In the genomic region with DNA sequence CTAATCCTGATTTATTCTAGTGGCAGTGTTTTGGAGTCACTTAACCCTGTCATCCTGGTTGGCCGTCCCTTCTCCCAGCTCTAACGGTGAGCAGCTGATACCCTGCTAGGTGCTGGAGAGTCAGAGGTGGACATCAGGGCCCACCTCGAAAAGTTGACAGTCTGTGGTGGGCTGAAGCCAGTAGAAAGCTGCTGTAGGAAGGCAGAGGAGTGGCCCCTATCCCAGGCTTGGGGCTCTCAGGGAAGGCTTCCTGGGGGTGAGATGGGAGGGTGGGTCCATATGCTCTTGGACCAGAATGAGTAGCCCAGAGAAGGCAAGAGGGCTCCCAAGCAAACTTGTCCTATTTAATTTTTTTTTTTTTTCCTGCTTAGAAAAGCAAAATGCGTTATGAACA, we compare ENCODE assay signal across 9 cellular contexts. TPM values are rescaled to one million over a fixed set of nuclear protein-coding genes. Genes with fewer than 3 reads are reported as not detected.
A peak's percentile ranks its signal among the peaks of the same experiment; 100 is the strongest.
DNase-seq lines count a peak whose midpoint lies in the region; ATAC-seq and TF ChIP-seq lines count a peak whose summit lies in the region.
"Had no signal": no experiment of that assay in that cellular context is flagged by ENCODE, and none has a peak within 500 bp of the region (broad histone marks: within the 10 kb centered on the region; RNA-seq: fewer than 3 reads in every experiment).

No MANE protein-coding gene starts in this region.

- H3K27me3 ChIP-seq in CD8-positive, alpha-beta memory T cell (ENCODE audit: insufficient read depth, low read length, poor library complexity, severe bottlenecking): no peaks in the 10 kb centered on the region
- no peaks in the 10 kb centered on the region for H3K27me3 ChIP-seq in IMR-90 (ENCODE audit: control insufficient read depth, insufficient read depth, low read length)
- H3K27me3 ChIP-seq in breast epithelium: no peaks in the 10 kb centered on the region
- no peaks in the 10 kb centered on the region for H3K27me3 ChIP-seq in neural cell (ENCODE audit: insufficient read depth, low read depth, low read length)
- H3K27me3 ChIP-seq in foreskin keratinocyte: no peaks in the 10 kb centered on the region
- H3K27me3 ChIP-seq: pancreas had no signal

- WGBS in IMR-90 (ENCODE audit: extremely low coverage in 2 of 2, insufficient read length in 1 of 2), 2 experiments: no CpG with 5 or more reads among the region's 4 CpGs

- H3K27ac Mint-ChIP-seq in CD8-positive, alpha-beta memory T cell: peak overlapping the region in 7 of 8 donors; percentile 97 to 100 (median 98)

- peak overlapping the region; percentile 14 for H4K5ac ChIP-seq in IMR-90 (ENCODE audit: low read depth, low read length)

- H2AK5ac ChIP-seq in IMR-90 (ENCODE audit: low read depth, low read length): peak overlapping the region; percentile 67; the same call in 1 of the 2 replicates

- no peak overlapping the region for H2BK20ac ChIP-seq in IMR-90 (ENCODE audit: low read depth, low read length)

- no peak overlapping the region for H3K27ac ChIP-seq in CD8-positive, alpha-beta memory T cell (ENCODE audit: low read depth, low read length)
- 0 out of 2 replicates have a peak overlapping the region, but pooled peaks have one; percentile 4 for H3K27ac ChIP-seq in IMR-90 (ENCODE audit: insufficient read depth, low read length)
- no peak overlapping the region for H3K27ac ChIP-seq in breast epithelium
- no peak overlapping the region for H3K27ac ChIP-seq in neural cell (ENCODE audit: low read length)
- H3K27ac ChIP-seq in foreskin keratinocyte: no peak overlapping the region

- peak overlapping the region; percentile 51 for H3K4ac ChIP-seq in IMR-90 (ENCODE audit: low read depth, low read length)

- peaks cover 24% of the 10 kb centered on the region for H3K36me3 ChIP-seq in CD8-positive, alpha-beta memory T cell (ENCODE audit: insufficient read depth, low read length)
- H3K36me3 ChIP-seq in IMR-90 (ENCODE audit: control insufficient read depth, insufficient read depth, low read length) (peaks cover 17% of the 10 kb centered on the region), breast epithelium (no peaks in the 10 kb centered on the region), neural cell (ENCODE audit: insufficient read depth, low read length) (no peaks in the 10 kb centered on the region)

- in situ Hi-C loops in IMR-90 (cut with MboI; ENCODE audit: low sequenced_read_pairs): no loop called here

- H3K14ac ChIP-seq in IMR-90 (replicated peaks; ENCODE audit: low read depth, low read length): peak overlapping the region; percentile 18; the same call in 1 of the 2 replicates

- H3K9me3 Mint-ChIP-seq in CD8-positive, alpha-beta memory T cell: peaks cover 0 to 1% (median 0%) of the 10 kb centered on the region in 5 donors

- H3K36me3 Mint-ChIP-seq in CD8-positive, alpha-beta memory T cell: peaks cover 4 to 44% (median 15%) of the 10 kb centered on the region in 3 donors

- H3K56ac ChIP-seq in IMR-90 (ENCODE audit: extremely low read depth, insufficient read depth, low read length): no peak overlapping the region

- H3K18ac ChIP-seq in IMR-90 (ENCODE audit: low read depth, low read length): no peak overlapping the region

- TF ChIP-seq POLR2A in IMR-90 (IDR thresholded peaks at IDR 0.05; ENCODE audit: low read depth, low read length) (no peak), breast epithelium (IDR thresholded peaks at IDR 0.05) (no peak), GM18505 (IDR thresholded peaks at IDR 0.05; ENCODE audit: borderline replicate concordance, extremely low read depth, insufficient read depth, insufficient read length) (no peak)

- H3K79me2 ChIP-seq in neural cell (replicated peaks; ENCODE audit: insufficient read depth, low read length): peaks cover 42% of the 10 kb centered on the region

- 0 out of 3 replicates have a peak overlapping the region, but pooled peaks have one; percentile 7 for H2BK15ac ChIP-seq in IMR-90 (ENCODE audit: low read depth, low read length)

- peak overlapping the region; percentile 40; the same call in 1 of the 2 replicates for H3K4me2 ChIP-seq in IMR-90 (ENCODE audit: low read depth, low read length)
- no peak overlapping the region for H3K4me2 ChIP-seq in neural cell (ENCODE audit: low read length)

- peaks cover 0 to 17% of the 10 kb centered on the region in 2 experiments; a peak in 2 of 4 replicates for H3K79me1 ChIP-seq in IMR-90 (ENCODE audit: low read depth in 1 of 2, low read length in 2 of 2)

- TF ChIP-seq CTCF in IMR-90 (conservative IDR thresholded peaks at IDR 0.05; ENCODE audit: low read depth, low read length) (no peak), breast epithelium (IDR thresholded peaks at IDR 0.05) (no peak), neural cell (IDR thresholded peaks at IDR 0.05; ENCODE audit: poor library complexity, severe bottlenecking) (no peak), foreskin keratinocyte (conservative IDR thresholded peaks at IDR 0.05) (no peak)

- peaks cover 40 to 50% (median 44%) of the 10 kb centered on the region in 3 donors for H3K4me1 Mint-ChIP-seq in CD8-positive, alpha-beta memory T cell

- peaks cover 38% of the 10 kb centered on the region for H3K4me1 ChIP-seq in CD8-positive, alpha-beta memory T cell (ENCODE audit: insufficient read depth, low read length)
- H3K4me1 ChIP-seq in IMR-90 (ENCODE audit: control insufficient read depth, insufficient read depth, low read length) (peaks cover 3% of the 10 kb centered on the region; the same call in 1 of the 2 replicates), breast epithelium (peaks cover 0 to 19% of the 10 kb centered on the region in 2 donors), foreskin keratinocyte (peaks cover 11% of the 10 kb centered on the region)

- peak overlapping the region; percentile 34 to 87; a peak in 3 of 4 replicates for H4K8ac ChIP-seq in IMR-90 (ENCODE audit: low read depth in 2 of 2, low read length in 2 of 2)

- peak overlapping the region; percentile 15 for H2BK5ac ChIP-seq in IMR-90 (ENCODE audit: low read depth, low read length, poor library complexity, severe bottlenecking)

- peaks cover 0 to 2% of the 10 kb centered on the region in 2 donors for H3K27me3 Mint-ChIP-seq in CD8-positive, alpha-beta memory T cell

- H3F3A ChIP-seq in neural cell (ENCODE audit: insufficient read depth, low read length, poor library complexity, severe bottlenecking): no peaks in the 10 kb centered on the region

- ATAC-seq in IMR-90 (ENCODE audit: low read depth): peak; percentile 4; the same call in 1 of the 2 replicates
- no peak for ATAC-seq in GM18505 (IDR thresholded peaks at IDR 0.05; ENCODE audit: unreplicated experiment)
- no peak for ATAC-seq in foreskin keratinocyte
- ATAC-seq in GM18858 (IDR thresholded peaks at IDR 0.05; ENCODE audit: unreplicated experiment): no peak

- DNase-seq in CD8-positive, alpha-beta memory T cell: no peak
- no peak for DNase-seq in IMR-90
- DNase-seq in breast epithelium (ENCODE audit: low spot score in 2 of 2): no peak
- no peak for DNase-seq in foreskin keratinocyte
- DNase-seq in GOT3 (lab: John Stamatoyannopoulos, UW): no peak

- TF ChIP-seq EP300 in neural cell (conservative IDR thresholded peaks at IDR 0.05; ENCODE audit: poor library complexity, severe bottlenecking): no peak

- H3K23ac ChIP-seq in IMR-90 (ENCODE audit: low read depth, low read length): peak overlapping the region; percentile 64; the same call in 1 of the 2 replicates

- H3K9me2 ChIP-seq in neural cell (ENCODE audit: insufficient read depth, low read length): no peaks in the 10 kb centered on the region

- intact Hi-C loops in IMR-90 (cut with micrococcal nuclease) (loop anchor here (5.0 to 10.0 kb wide), 4 partner anchors 84 to 1329 kb away; partner anchors contain the start of genes CDC7 and GFI1), breast epithelium (cut with DNase I; ENCODE audit: low total_unique reads) (no loop called here)

- CTCF ChIA-PET in CD8-positive, alpha-beta memory T cell (lab: Charles Lee): interaction anchor here (1.0 to 2.4 kb wide), 17 partner anchors 10 to 751 kb away, joined by 3 to 27 read pairs (median 4); partner anchors contain the start of genes BTBD8, DIPK1A and DR1
- CTCF ChIA-PET in IMR-90 (lab: Yijun Ruan, JAX): interaction anchor here (0.5 to 1.4 kb wide), 4 partner anchors 78 to 666 kb away, joined by 3 to 8 read pairs (median 4); no protein-coding TSS in a partner anchor

- dilution Hi-C loops in IMR-90 (cut with HindIII; ENCODE audit: low sequenced_read_pairs, unreplicated experiment): no loop called here

- H2BK120ac ChIP-seq in IMR-90 (ENCODE audit: low read depth, low read length): peak overlapping the region; percentile 39

- H4K20me1 ChIP-seq in IMR-90 (ENCODE audit: insufficient read depth, low read length) (peaks cover 46% of the 10 kb centered on the region), neural cell (ENCODE audit: insufficient read depth) (peaks cover 17% of the 10 kb centered on the region)

- H3K9me1 ChIP-seq in IMR-90 (ENCODE audit: insufficient read depth, low read length): 0 out of 2 replicates have a peak, but pooled peaks cover 7% of the 10 kb centered on the region

- no peaks in the 10 kb centered on the region for H3K9me3 ChIP-seq in CD8-positive, alpha-beta memory T cell (ENCODE audit: low read length)
- H3K9me3 ChIP-seq in IMR-90 (ENCODE audit: control insufficient read depth, insufficient read depth, low read length) (no peaks in the 10 kb centered on the region), breast epithelium (no peaks in the 10 kb centered on the region), neural cell (ENCODE audit: low read length) (no peaks in the 10 kb centered on the region)
- H3K9me3 ChIP-seq: pancreas had no signal

- H2AK9ac ChIP-seq in IMR-90 (replicated peaks; ENCODE audit: low read depth, low read length, poor library complexity): peak overlapping the region; percentile 88

- POLR2A ChIA-PET in CD8-positive, alpha-beta memory T cell (lab: Charles Lee): interaction anchor here (0.7 to 2.3 kb wide), 10 partner anchors 11 to 1810 kb away, joined by 3 to 40 read pairs (median 3); partner anchors contain the start of genes ABCD3, DIPK1A and ZNF644
- POLR2A ChIA-PET in IMR-90 (lab: Charles Lee; ENCODE audit: unreplicated experiment): interaction anchor here (0.5 kb wide), 2 partner anchors 160 to 348 kb away, joined by 3 to 5 read pairs; no protein-coding TSS in a partner anchor

- TF ChIP-seq RAD21 in IMR-90 (IDR thresholded peaks at IDR 0.05; ENCODE audit: low read length) (no peak), neural cell (conservative IDR thresholded peaks at IDR 0.05) (no peak)

- no peak overlapping the region for H3K9ac ChIP-seq in IMR-90 (ENCODE audit: low read depth, low read length)
- H3K9ac ChIP-seq in neural cell (ENCODE audit: low read length): no peak overlapping the region

- peak overlapping the region; percentile 69 for H3K4me3 ChIP-seq in CD8-positive, alpha-beta memory T cell (ENCODE audit: low read length)
- H3K4me3 ChIP-seq in IMR-90 (ENCODE audit: insufficient read depth, low read depth, low read length) (no peak overlapping the region), breast epithelium (peak overlapping the region; percentile 82 to 90 (median 89)), neural cell (ENCODE audit: low read length) (peak overlapping the region; percentile 93)

- H2AFZ ChIP-seq in IMR-90 (replicated peaks; ENCODE audit: low read length, poor library complexity) (peak overlapping the region; percentile 91), neural cell (ENCODE audit: low read depth, low read length) (no peak overlapping the region)

- peak overlapping the region; percentile 45 to 99 (median 98) for H3K4me3 Mint-ChIP-seq in CD8-positive, alpha-beta memory T cell

- BruUV-seq in IMR-90 (replicated peaks; lab: Mats Ljungman, UMichigan): no TSS peak

- H4K91ac ChIP-seq in IMR-90 (ENCODE audit: insufficient read depth, low read depth, low read length): peak overlapping the region; percentile 12; the same call in 1 of the 2 replicates

RNA-seq across cellular contexts. Expression of gene RPL5, which starts 0.5 kb away (rescaled TPM):
- 1,000 to 10,000 TPM; 1,428 to 1,468 TPM for total RNA-seq in CD8-positive, alpha-beta memory T cell
- 2,256 TPM for polyA plus RNA-seq in CD8-positive, alpha-beta memory T cell
- total RNA-seq in IMR-90 (2012; rRNA removed) (1,679 and 1,907 TPM in 2 replicates), breast epithelium (1,000 to 10,000 TPM; 1,682 to 2,363 (median 2,105) TPM), foreskin keratinocyte (1,610 and 1,618 TPM in 2 replicates)
- polyA plus RNA-seq in IMR-90 (2012; rRNA removed) (1,239 and 1,406 TPM in 2 replicates), neural cell (1,461 and 1,645 TPM in 2 replicates), foreskin keratinocyte (1,656 and 1,722 TPM in 2 replicates)
- 609 and 629 TPM in 2 replicates for polyA plus RNA-seq in IMR-90 (2012; cell fraction: cytosol; rRNA removed)
- polyA plus RNA-seq in IMR-90 (2012; cell fraction: nucleus; rRNA removed; ENCODE audit: low replicate concordance): 99.4 and 681 TPM in 2 replicates
- 882 and 1,045 TPM in 2 replicates for polyA minus RNA-seq in neural cell

RNA-seq across cellular contexts. Expression of gene EVI5, which starts 46.5 kb away (rescaled TPM):
- total RNA-seq in CD8-positive, alpha-beta memory T cell: 10 to 100 TPM; 27.4 to 27.7 TPM
- polyA plus RNA-seq in CD8-positive, alpha-beta memory T cell: 0.10 TPM
- 26.9 and 54.4 TPM in 2 replicates for total RNA-seq in IMR-90 (2012; rRNA removed)
- polyA plus RNA-seq in IMR-90 (2012; rRNA removed): 10.2 and 13.9 TPM in 2 replicates
- 2.6 and 3.4 TPM in 2 replicates for polyA plus RNA-seq in IMR-90 (2012; cell fraction: cytosol; rRNA removed)
- polyA plus RNA-seq in IMR-90 (2012; cell fraction: nucleus; rRNA removed; ENCODE audit: low replicate concordance): 1.7 and 10.9 TPM in 2 replicates
- 10 to 100 TPM; 28.0 to 38.7 (median 31.2) TPM for total RNA-seq in breast epithelium
- polyA plus RNA-seq in neural cell: 7.5 and 8.5 TPM in 2 replicates
- 37.5 and 40.5 TPM in 2 replicates for polyA minus RNA-seq in neural cell
- 31.5 and 38.5 TPM in 2 replicates for total RNA-seq in foreskin keratinocyte
- 2.6 and 3.3 TPM in 2 replicates for polyA plus RNA-seq in foreskin keratinocyte
